In genomic region chr9:129133067-129133466, GRCh38 we compare ENCODE assay signal across 18 cellular contexts. TPM values are rescaled to one million over a fixed set of nuclear protein-coding genes. Genes with fewer than 3 reads are reported as not detected.
DNase-seq lines count a peak whose midpoint lies in the region; ATAC-seq and TF ChIP-seq lines count a peak whose summit lies in the region.
"Had no signal": no experiment of that assay in that cellular context is flagged by ENCODE, and none has a peak within 500 bp of the region (broad histone marks: within the 10 kb centered on the region; RNA-seq: fewer than 3 reads in every experiment).

No MANE protein-coding gene starts in this region.

- H3K4me1 Mint-ChIP-seq in nephron progenitor cell (peaks cover 42% of the 10 kb centered on the region), WTC11 (peaks cover 10% of the 10 kb centered on the region; the same call in 1 of the 2 replicates)

- H3K4me3 ChIP-seq in A673 (ENCODE audit: low read depth, low read length, poor library complexity, severe bottlenecking) = no peak overlapping the region
- no peak overlapping the region for H3K4me3 ChIP-seq in SK-N-MC
- H3K4me3 ChIP-seq: A549, GM12878 had no signal

- H3K9me3 ChIP-seq in A673 (ENCODE audit: low read depth, low read length, poor library complexity, severe bottlenecking) = no peaks in the 10 kb centered on the region
- H3K9me3 ChIP-seq in SK-N-MC (ENCODE audit: low read depth, low read length) = no peaks in the 10 kb centered on the region
- H3K9me3 ChIP-seq: A549 had no signal

- no peaks in the 10 kb centered on the region for H3K27me3 ChIP-seq in A673 (replicated peaks; ENCODE audit: insufficient read depth, low read depth, low read length, poor library complexity)

- POLR2A ChIA-PET in A673 (lab: Charles Lee; ENCODE audit: low non-redundant PET) = no interaction called here
- POLR2A ChIA-PET in WTC11 (lab: Charles Lee) = no interaction called here

- H3K4me3 Mint-ChIP-seq in nephron progenitor cell (no peak overlapping the region), WTC11 (no peak overlapping the region)

- H3K36me3 Mint-ChIP-seq in nephron progenitor cell (ENCODE audit: low read depth) = peaks cover 50% of the 10 kb centered on the region
- peaks cover 64% of the 10 kb centered on the region for H3K36me3 Mint-ChIP-seq in WTC11

- H3K36me3 ChIP-seq in A673 (ENCODE audit: insufficient read depth, low read length, poor library complexity, severe bottlenecking) (peaks cover 48% of the 10 kb centered on the region), SK-N-MC (ENCODE audit: insufficient read depth, low read length) (peaks cover 22% of the 10 kb centered on the region)

- no peak for TF ChIP-seq CTCF in A673 (conservative IDR thresholded peaks at IDR 0.05; ENCODE audit: low read depth, low read length)
- no peak for TF ChIP-seq CTCF in nephron progenitor cell (IDR thresholded peaks at IDR 0.05)
- no peak for TF ChIP-seq CTCF in WTC11 (IDR thresholded peaks at IDR 0.05)

- DNase-seq in A673 (ENCODE audit: low spot score) (no peak), ELF-1 (ENCODE audit: low read depth, low spot score) (peak; percentile 67), SK-N-MC (ENCODE audit: low read depth, low spot score) (no peak), nephron progenitor cell (no peak), WTC11 (ENCODE audit: low spot score) (no peak), DMS79 (lab: John Stamatoyannopoulos, UW) (no peak)
- DNase-seq: GOT3, MV-4-11, NCI-H1694 treated with DMSO at 0.1 percent for 48 hours, NCI-H510A treated with DMSO at 0.1 percent for 48 hours, NCI-H82, SIG-M5 had no signal

- H3K27ac ChIP-seq in A673 (ENCODE audit: low read depth, low read length, poor library complexity, severe bottlenecking) (peak overlapping the region; percentile 47), SK-N-MC (no peak overlapping the region)
- H3K27ac ChIP-seq: C4-2B, KMS-11 had no signal

- peak overlapping the region; percentile 11 for H3K9ac ChIP-seq in SK-N-MC (ENCODE audit: insufficient read length)
- H3K9ac ChIP-seq: KMS-11 had no signal

- CTCF ChIA-PET in A673 (lab: Charles Lee) (no interaction called here), WTC11 (lab: Charles Lee) (interaction anchor here (1.9 to 6.0 kb wide), 3 partner anchors 8 to 506 kb away, joined by 8 to 142 read pairs (median 74); partner anchors contain the start of gene IER5L)

- H3K9me3 Mint-ChIP-seq in nephron progenitor cell = no peaks in the 10 kb centered on the region
- 0 out of 2 replicates have a peak, but pooled peaks cover 4% of the 10 kb centered on the region for H3K9me3 Mint-ChIP-seq in WTC11

- H3K4me1 ChIP-seq in A673 (ENCODE audit: insufficient read depth, low read length, poor library complexity, severe bottlenecking) = no peaks in the 10 kb centered on the region

- peak overlapping the region; percentile 85 for H3K27ac Mint-ChIP-seq in nephron progenitor cell
- no peak overlapping the region for H3K27ac Mint-ChIP-seq in WTC11

- no TSS peak for BruUV-seq in A673 (replicated peaks; lab: Mats Ljungman, UMichigan)

- H3K27me3 Mint-ChIP-seq in nephron progenitor cell (ENCODE audit: low read depth, poor library complexity) (no peaks in the 10 kb centered on the region), WTC11 (ENCODE audit: low read depth) (no peaks in the 10 kb centered on the region)

- ATAC-seq in WTC11 = no peak
- ATAC-seq in GM18867 (IDR thresholded peaks at IDR 0.05; ENCODE audit: unreplicated experiment) = no peak
- ATAC-seq: A549, GM12878 had no signal

- intact Hi-C loops in A673 (cut with micrococcal nuclease; ENCODE audit: unreplicated experiment) = no loop called here

TF ChIP-seq in WTC11, 78 proteins besides CTCF, POLR2A, EP300 and RAD21 (continues in another document):
- TF ChIP-seq ZNF423 (CRISPR knock-in tag; IDR thresholded peaks at IDR 0.05) (no peak), AR (CRISPR knock-in tag; IDR thresholded peaks at IDR 0.05) (no peak), ZNF121 (CRISPR knock-in tag; IDR thresholded peaks at IDR 0.05) (no peak), HMGA2 (CRISPR knock-in tag; IDR thresholded peaks at IDR 0.05) (no peak), HMGXB4 (CRISPR knock-in tag; IDR thresholded peaks at IDR 0.05) (no peak), MXD4 (CRISPR knock-in tag; IDR thresholded peaks at IDR 0.05; ENCODE audit: borderline replicate concordance) (no peak), ELF4 (CRISPR knock-in tag; IDR thresholded peaks at IDR 0.05; ENCODE audit: low read depth) (no peak), AFF4 (CRISPR knock-in tag; IDR thresholded peaks at IDR 0.05; ENCODE audit: borderline replicate concordance) (no peak)

RNA-seq across cellular contexts. Expression of gene PTPA, which starts 21.9 kb away (rescaled TPM):
- total RNA-seq in A673 (2021) (153 and 157 TPM in 2 replicates), WTC11 (2021) (181 to 186 TPM (median 186 TPM) in 3 replicates)

RNA-seq across cellular contexts. Expression of gene CRAT, which starts 22.5 kb away (rescaled TPM):
- total RNA-seq in A673 (2021) (10.1 and 16.2 TPM in 2 replicates), WTC11 (2021) (17.2 to 19.1 TPM (median 17.5 TPM) in 3 replicates)

RNA-seq across cellular contexts. Expression of gene IER5L, which starts 45.0 kb away (rescaled TPM):
- total RNA-seq in A673 (2021) (12.1 and 14.0 TPM in 2 replicates), WTC11 (2021) (4.6 to 5.9 TPM (median 5.1 TPM) in 3 replicates)
- total RNA-seq: Daoy had no signal

RNA-seq across cellular contexts. Expression of gene DOLPP1, which starts 52.2 kb away (rescaled TPM):
- total RNA-seq in A673 (2021) = 30.2 and 30.4 TPM in 2 replicates
- total RNA-seq in WTC11 (2021) = 30.4 to 35.6 TPM (median 32.7 TPM) in 3 replicates
